12 cellular contexts compared by ENCODE assay signal in the genomic region with DNA sequence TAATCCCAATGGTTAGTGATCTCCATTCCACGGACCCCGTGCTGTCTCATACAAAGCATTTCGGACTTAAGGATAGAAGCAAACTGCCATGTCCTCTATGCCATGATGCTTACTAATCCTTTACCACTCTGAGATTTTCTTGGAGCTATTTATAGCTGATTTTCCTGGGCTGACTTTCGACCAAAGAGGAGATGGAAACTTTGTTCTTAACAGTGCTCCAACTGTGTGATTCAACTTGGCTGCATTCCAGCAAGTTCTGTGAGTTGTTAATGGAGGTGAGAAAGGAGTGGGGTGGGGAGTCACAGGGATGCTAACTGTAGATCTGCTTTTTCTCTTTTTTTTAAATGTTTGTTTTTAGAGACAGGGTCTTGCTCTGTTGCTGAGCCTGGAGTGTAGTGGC. TPM values are rescaled to one million over a fixed set of nuclear protein-coding genes. Genes with fewer than 3 reads are reported as not detected.
DNase-seq lines count a peak whose midpoint lies in the region; ATAC-seq and TF ChIP-seq lines count a peak whose summit lies in the region.
"Had no signal": no experiment of that assay in that cellular context is flagged by ENCODE, and none has a peak within 500 bp of the region (broad histone marks: within the 10 kb centered on the region; RNA-seq: fewer than 3 reads in every experiment).

No MANE protein-coding gene starts in this region.

- TF ChIP-seq CTCF in RWPE1 (conservative IDR thresholded peaks at IDR 0.05; ENCODE audit: low read depth) (no peak), thoracic aorta (IDR thresholded peaks at IDR 0.05) (no peak)

- CTCF ChIA-PET in RWPE1 (lab: Yijun Ruan, JAX): no interaction called here

- H3K36me3 ChIP-seq in thoracic aorta: no peaks in the 10 kb centered on the region
- H3K36me3 ChIP-seq: tibial nerve had no signal

- H3K27ac ChIP-seq in RWPE1 (no peak overlapping the region), thoracic aorta (peak overlapping the region in 1 of 2 donors; percentile 49)
- H3K27ac ChIP-seq: body of pancreas had no signal

- no peaks in the 10 kb centered on the region for H3K9me3 ChIP-seq in thoracic aorta
- H3K9me3 ChIP-seq: body of pancreas, tibial nerve had no signal

- H3K4me1 ChIP-seq in thoracic aorta (ENCODE audit: control insufficient read depth in 1 of 2, low read depth in 2 of 2): peaks cover 5 to 16% of the 10 kb centered on the region in 2 donors
- H3K4me1 ChIP-seq: tibial nerve had no signal

- no peaks in the 10 kb centered on the region for H3K27me3 ChIP-seq in thoracic aorta (replicated peaks; ENCODE audit: insufficient read depth)
- H3K27me3 ChIP-seq: body of pancreas, tibial nerve had no signal

- no peak overlapping the region for H3K4me3 ChIP-seq in thoracic aorta
- H3K4me3 ChIP-seq: body of pancreas, tibial nerve had no signal

- DNase-seq in NCI-H748 (lab: John Stamatoyannopoulos, UW; ENCODE audit: unreplicated experiment) (peak; percentile 4), NCI-H748 treated with DMSO at 0.1 percent for 48 hours (lab: John Stamatoyannopoulos, UW) (no peak), RWPE1 (ENCODE audit: low spot score) (peak; percentile 45), fibroblast of the conjunctiva (ENCODE audit: low read depth) (peak; percentile 21), thoracic aorta (ENCODE audit: low spot score) (peak; percentile 38), DMS53 (lab: John Stamatoyannopoulos, UW) (no peak)
- DNase-seq: activated CD8-positive, alpha-beta T cell treated with anti-CD3 and anti-CD28 coated beads, Interleukin-2, amount 10 ng/mL, durations not matched to agents 7 days and 5 days; naive B cell had no signal

- ATAC-seq in thoracic aorta (ENCODE audit: insufficient number of reproducible peaks, low FRiP score, low read depth): no peak
- no peak for ATAC-seq in HG03139 (IDR thresholded peaks at IDR 0.05; ENCODE audit: unreplicated experiment)
- no peak for ATAC-seq in GM18520 (IDR thresholded peaks at IDR 0.05; ENCODE audit: unreplicated experiment)
- ATAC-seq: activated CD8-positive, alpha-beta T cell treated with anti-CD3 and anti-CD28 coated beads, Interleukin-2, amount 10 ng/mL, durations not matched to agents 7 days and 5 days; body of pancreas had no signal

- POLR2A ChIA-PET in RWPE1 (lab: Yijun Ruan, JAX; ENCODE audit: low non-redundant PET): interaction anchor here (0.6 kb wide), 1 partner anchor 730 kb away, joined by 3 read pairs; no protein-coding TSS in a partner anchor

RNA-seq across cellular contexts. Expression of a gene that starts 11.6 kb away (rescaled TPM):
- total RNA-seq in thoracic aorta: 1 to 10 TPM in 1 of 2 donors, not detected in 1; 1.6 TPM
- total RNA-seq: activated CD8-positive, alpha-beta T cell treated with anti-CD3 and anti-CD28 coated beads, Interleukin-2, amount 10 ng/mL, durations not matched to agents 7 days and 5 days had no signal

RNA-seq across cellular contexts. Expression of a gene that starts 45.5 kb away (rescaled TPM):
- 1 to 10 TPM; 4.7 to 9.6 TPM for total RNA-seq in thoracic aorta

Comparison
In these comparisons a context has a peak if more than half of its experiments do, and no peak if none do; other contexts are left out.
1. DNase-seq: peak in NCI-H748 (single experiment), RWPE1 (single experiment), fibroblast of the conjunctiva (single experiment) and thoracic aorta (single experiment); none in NCI-H748 treated with DMSO at 0.1 percent for 48 hours (single experiment) and DMS53 (single experiment).